In genomic region chr2:62705859-62706720, GRCh38 we compare ENCODE assay signal across 8 cellular contexts. TPM values are rescaled to one million over a fixed set of nuclear protein-coding genes. Genes with fewer than 3 reads are reported as not detected.
DNase-seq lines count a peak whose midpoint lies in the region; ATAC-seq and TF ChIP-seq lines count a peak whose summit lies in the region.

No MANE protein-coding gene starts in this region.

- peak overlapping the region; percentile 58 for H3K27ac ChIP-seq in GM23248

- H3K9me2 ChIP-seq in GM23248 (ENCODE audit: insufficient read depth) = no peaks in the 10 kb centered on the region

- DNase-seq in EH (ENCODE audit: low read depth) = peak; percentile 67
- DNase-seq in GM23248 = peak; percentile 78
- DNase-seq in NB4 (ENCODE audit: low read depth) = peak; percentile 77
- peak; percentile 4 to 35 for DNase-seq in activated CD4-positive, alpha-beta T cell treated with anti-CD3 and anti-CD28 coated beads for 4 hours
- peak; percentile 22 for DNase-seq in effector CD4-positive, alpha-beta T cell
- peak; percentile 46 to 92 for DNase-seq in lower leg skin (ENCODE audit: low spot score in 2 of 2)
- peak; percentile 51 for DNase-seq in stimulated activated CD8-positive, alpha-beta memory T cell treated with anti-CD3 and anti-CD28 coated beads, Interleukin-4, amount 100 ng/mL, for 48 hours

- peaks cover 14% of the 10 kb centered on the region; the same call in 1 of the 2 replicates for H3F3A ChIP-seq in GM23248 (ENCODE audit: insufficient read depth)

- no peak for TF ChIP-seq POLR2A in NB4 (IDR thresholded peaks at IDR 0.05; ENCODE audit: extremely low read depth, insufficient read length)
- TF ChIP-seq POLR2A in lower leg skin (IDR thresholded peaks at IDR 0.05) = no peak

- no peak for ATAC-seq in GM21619 (IDR thresholded peaks at IDR 0.05; ENCODE audit: unreplicated experiment)

- H3K4me1 ChIP-seq in GM23248 (ENCODE audit: insufficient read depth) = peaks cover 24% of the 10 kb centered on the region

- no peaks in the 10 kb centered on the region for H3K9me3 ChIP-seq in GM23248 (ENCODE audit: low read depth)

- no peaks in the 10 kb centered on the region for H3K27me3 ChIP-seq in GM23248 (replicated peaks; ENCODE audit: insufficient read depth)

- peak overlapping the region; percentile 96 for H3K4me2 ChIP-seq in GM23248 (ENCODE audit: unreplicated experiment)

- H3K4me3 ChIP-seq in GM23248 (peak overlapping the region; percentile 95), NB4 (ENCODE audit: low read depth, low read length) (peak overlapping the region; percentile 84), lower leg skin (ENCODE audit: low read depth, poor library complexity, severe bottlenecking) (peak overlapping the region; percentile 52)

- H2AFZ ChIP-seq in GM23248 = peak overlapping the region; percentile 54

- in situ Hi-C loops in GM23248 (cut with MboI) = no loop called here

- H4K20me1 ChIP-seq in GM23248 (ENCODE audit: insufficient read depth) = no peaks in the 10 kb centered on the region

- WGBS in GM23248 (ENCODE audit: low coverage in 1 of 2, low lambda C conversion rate in 2 of 2, missing lambda C conversion rate in 2 of 2), 2 experiments = 1 to 2% methylated on average over 19 to 50 of the region's 57 CpGs
- 1% methylated on average over 29 to 47 of the region's 57 CpGs for WGBS in lower leg skin, 2 donors

- peak overlapping the region; percentile 81 for H3K9ac ChIP-seq in GM23248

- peaks cover 54% of the 10 kb centered on the region for H3K79me2 ChIP-seq in GM23248 (ENCODE audit: insufficient read depth)

- intact Hi-C loops in lower leg skin (cut with DNase I; ENCODE audit: low total_unique reads) = no loop called here

- H3K36me3 ChIP-seq in GM23248 (ENCODE audit: low read depth) = peaks cover 35% of the 10 kb centered on the region

- TF ChIP-seq CTCF in NB4 (IDR thresholded peaks at IDR 0.05; ENCODE audit: low read depth, low read length) = no peak
- TF ChIP-seq CTCF in lower leg skin (IDR thresholded peaks at IDR 0.05) = no peak

RNA-seq across cellular contexts. Expression of gene EHBP1, which starts 0.6 kb away (rescaled TPM):
- 53.0 and 56.8 TPM in 2 replicates for total RNA-seq in GM23248 (2014; rRNA removed; shearing (Covaris generic))
- 36.8 and 41.3 TPM in 2 replicates for polyA plus RNA-seq in GM23248 (2016; fragmentation: Nextera tagmentation; extraction: Ambion mirVana)
- total RNA-seq in lower leg skin = 10 to 100 TPM; 33.8 to 67.8 (median 51.2) TPM

Comparison
In these comparisons a context has a peak if more than half of its experiments do, and no peak if none do; other contexts are left out.
1. DNase-seq: peak in every context shown above with its lines; median percentile 78 in GM23248; 77 in NB4; 69 in lower leg skin; 67 in EH; 51 in stimulated activated CD8-positive, alpha-beta memory T cell treated with anti-CD3 and anti-CD28 coated beads, Interleukin-4, amount 100 ng/mL, for 48 hours; 22 in effector CD4-positive, alpha-beta T cell; 20 in activated CD4-positive, alpha-beta T cell treated with anti-CD3 and anti-CD28 coated beads for 4 hours.